ENCODE assay signal across 17 cellular contexts in the genomic region with DNA sequence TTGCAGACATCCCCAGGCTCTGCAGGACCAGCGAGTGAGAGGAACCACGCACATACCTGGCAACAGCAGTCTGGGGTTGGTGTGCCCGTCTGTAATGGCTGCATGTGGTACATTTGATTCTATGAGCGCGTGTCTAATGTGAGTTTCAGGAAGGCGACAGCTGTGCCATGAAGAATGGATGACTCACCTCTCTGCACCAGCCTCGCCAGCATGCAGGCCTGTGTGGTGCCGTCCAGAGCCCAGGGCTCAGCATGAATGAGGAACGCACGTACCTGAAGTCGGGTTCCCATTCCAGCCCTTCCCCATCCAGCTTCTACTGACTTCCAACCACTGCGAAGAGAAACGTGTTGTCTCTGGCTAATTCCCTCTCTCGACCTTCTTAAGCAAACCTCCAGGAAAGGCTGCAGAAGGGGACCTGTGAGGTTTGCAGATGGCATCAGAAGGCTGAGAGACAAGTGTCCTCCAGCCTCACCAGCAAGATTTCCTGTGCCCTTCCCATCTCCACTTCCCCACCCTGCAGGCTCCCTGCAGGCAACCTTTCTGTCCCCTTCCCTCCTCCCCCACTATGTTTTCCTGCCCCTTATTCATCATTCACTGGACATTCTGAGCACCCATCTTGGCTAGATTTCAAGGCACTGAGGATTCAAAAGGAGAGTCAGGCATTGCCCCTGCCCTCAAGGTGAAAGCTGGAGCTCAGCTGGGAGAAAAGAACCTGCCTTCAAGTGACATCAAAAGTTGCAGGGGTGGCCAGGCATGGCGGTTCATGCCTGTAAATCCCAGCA. TPM values are rescaled to one million over a fixed set of nuclear protein-coding genes. Genes with fewer than 3 reads are reported as not detected.
A peak's percentile ranks its signal among the peaks of the same experiment; 100 is the strongest.
DNase-seq lines count a peak whose midpoint lies in the region; ATAC-seq, FAIRE-seq and TF ChIP-seq lines count a peak whose summit lies in the region.
"Had no signal": no experiment of that assay in that cellular context is flagged by ENCODE, and none has a peak within 500 bp of the region (broad histone marks: within the 10 kb centered on the region; RNA-seq: fewer than 3 reads in every experiment).

No MANE protein-coding gene starts in this region.

- H3K9me3 Mint-ChIP-seq in HFFc6, result no peaks in the 10 kb centered on the region
- H3K9me3 Mint-ChIP-seq: activated naive CD4-positive, alpha-beta T cell treated with anti-CD3 and anti-CD28 coated beads, Interleukin-2, amount 10 ng/mL, durations not matched to agents 7 days and 5 days; T-helper 2 cell treated with Interferon-gamma antibody and Interleukin-4, amounts not matched to agents 5 μg/mL and 100 μg/mL, for 36 hours had no signal

- CTCF ChIA-PET in endothelial cell of umbilical vein (lab: Charles Lee), result interaction anchor here (1.1 to 1.7 kb wide), 2 partner anchors 11 to 170 kb away, joined by 4 to 9 read pairs; no protein-coding TSS in a partner anchor

- no peak for TF ChIP-seq POLR2A in endothelial cell of umbilical vein (IDR thresholded peaks at IDR 0.05; ENCODE audit: low read depth, low read length)

- intact Hi-C loops in endothelial cell of umbilical vein (cut with micrococcal nuclease), result no loop called here

- H3K27me3 ChIP-seq in endothelial cell of umbilical vein (ENCODE audit: control insufficient read depth in 2 of 2, insufficient read depth in 2 of 2, low read length in 2 of 2), result peaks cover 10 to 12% of the 10 kb centered on the region in 2 experiments
- no peaks in the 10 kb centered on the region for H3K27me3 ChIP-seq in osteoblast (ENCODE audit: insufficient read depth, low read length)
- H3K27me3 ChIP-seq: BLaER1, brain microvascular endothelial cell had no signal

- FAIRE-seq in endothelial cell of umbilical vein (lab: Jason Lieb, UNC), result peak; percentile 55
- FAIRE-seq: GM12878, K562 had no signal

- POLR2A ChIA-PET in endothelial cell of umbilical vein (lab: Charles Lee), result no interaction called here

- ATAC-seq in HG03135 (IDR thresholded peaks at IDR 0.05; ENCODE audit: unreplicated experiment) (no peak), GM19452 (IDR thresholded peaks at IDR 0.05; ENCODE audit: unreplicated experiment) (no peak)
- ATAC-seq: activated CD4-positive, alpha-beta T cell treated with anti-CD3 and anti-CD28 coated beads for 36 hours; GM12878; K562 had no signal

- no peaks in the 10 kb centered on the region for H3K36me3 Mint-ChIP-seq in HFFc6 (ENCODE audit: low read depth)
- H3K36me3 Mint-ChIP-seq: activated naive CD4-positive, alpha-beta T cell treated with anti-CD3 and anti-CD28 coated beads, Interleukin-2, amount 10 ng/mL, durations not matched to agents 7 days and 5 days had no signal

- no peak overlapping the region for H2AFZ ChIP-seq in endothelial cell of umbilical vein (ENCODE audit: low read depth, low read length)
- H2AFZ ChIP-seq in osteoblast (ENCODE audit: low read length), result no peak overlapping the region

- no peak overlapping the region for H3K4me3 Mint-ChIP-seq in HFFc6
- H3K4me3 Mint-ChIP-seq: activated CD4-positive, alpha-beta T cell treated with anti-CD3 and anti-CD28 coated beads for 36 hours; activated naive CD4-positive, alpha-beta T cell treated with anti-CD3 and anti-CD28 coated beads, Interleukin-2, amount 10 ng/mL, durations not matched to agents 7 days and 5 days; T-helper 2 cell treated with Interferon-gamma antibody and Interleukin-4, amounts not matched to agents 5 μg/mL and 100 μg/mL, for 36 hours had no signal

- no peak overlapping the region for H3K4me3 ChIP-seq in endothelial cell of umbilical vein (replicated peaks in 1 of 3; ENCODE audit: insufficient read depth in 1 of 3, low read depth in 1 of 3, low read length in 3 of 3)
- H3K4me3 ChIP-seq in osteoblast (ENCODE audit: insufficient read depth, low read length), result no peak overlapping the region
- H3K4me3 ChIP-seq: BLaER1, GM12878, K562 had no signal

- H3K79me2 ChIP-seq in endothelial cell of umbilical vein (ENCODE audit: control insufficient read depth, insufficient read depth, low read length) (no peaks in the 10 kb centered on the region), osteoblast (ENCODE audit: insufficient read depth, low read length) (no peaks in the 10 kb centered on the region)

- peaks cover 4% of the 10 kb centered on the region for H3K27me3 Mint-ChIP-seq in HFFc6 (ENCODE audit: insufficient read depth)

- H3K27ac Mint-ChIP-seq in HFFc6, result no peak overlapping the region
- H3K27ac Mint-ChIP-seq: activated CD4-positive, alpha-beta T cell treated with anti-CD3 and anti-CD28 coated beads for 36 hours; activated naive CD4-positive, alpha-beta T cell treated with anti-CD3 and anti-CD28 coated beads, Interleukin-2, amount 10 ng/mL, durations not matched to agents 7 days and 5 days; T-helper 2 cell treated with Interferon-gamma antibody and Interleukin-4, amounts not matched to agents 5 μg/mL and 100 μg/mL, for 36 hours had no signal

- H3K4me1 ChIP-seq in endothelial cell of umbilical vein (ENCODE audit: control insufficient read depth, extremely low read depth, insufficient read depth, low read length) (no peaks in the 10 kb centered on the region), osteoblast (ENCODE audit: insufficient read depth, low read length) (peaks cover 40% of the 10 kb centered on the region)
- H3K4me1 ChIP-seq: BLaER1 had no signal

- H3K27ac ChIP-seq in endothelial cell of umbilical vein (ENCODE audit: insufficient read depth, low read depth, low read length) (no peak overlapping the region), osteoblast (ENCODE audit: low read depth, low read length) (no peak overlapping the region)
- H3K27ac ChIP-seq: BLaER1, brain microvascular endothelial cell had no signal

- H3K9me1 ChIP-seq in endothelial cell of umbilical vein (replicated peaks; ENCODE audit: control insufficient read depth, extremely low read depth, insufficient read depth, low read length), result no peaks in the 10 kb centered on the region

- BruUV-seq in endothelial cell of umbilical vein (replicated peaks; lab: Mats Ljungman, UMichigan), result no TSS peak

- H4K20me1 ChIP-seq in endothelial cell of umbilical vein (replicated peaks; ENCODE audit: control insufficient read depth, extremely low read depth, insufficient read depth, low read length) (no peaks in the 10 kb centered on the region), osteoblast (ENCODE audit: insufficient read depth, low read length) (no peaks in the 10 kb centered on the region)
- H4K20me1 ChIP-seq: BLaER1 had no signal

- DNase-seq in Daoy (ENCODE audit: low read depth) (peak; percentile 51), NCI-H69 (lab: John Stamatoyannopoulos, UW) (peak; percentile 51), endothelial cell of umbilical vein (ENCODE audit: low read depth, low spot score) (no peak), occipital lobe (lab: John Stamatoyannopoulos, UW) (peak; percentile 11), osteoblast (ENCODE audit: insufficient read length, low spot score, missing footprints) (no peak), HFFc6 (no peak)
- DNase-seq: activated CD4-positive, alpha-beta T cell treated with anti-CD3 and anti-CD28 coated beads for 36 hours; activated naive CD4-positive, alpha-beta T cell treated with anti-CD3 and anti-CD28 coated beads, Interleukin-2, amount 10 ng/mL, durations not matched to agents 7 days and 5 days; activated T-cell treated with anti-CD3 and anti-CD28 coated beads for 4 hours; brain microvascular endothelial cell; NCI-H524 treated with DMSO at 0.1 percent for 48 hours had no signal

- TF ChIP-seq CTCF in endothelial cell of umbilical vein (IDR thresholded peaks at IDR 0.05; ENCODE audit: extremely low read depth in 1 of 2, insufficient read depth in 1 of 2, low read depth in 1 of 2, low read length in 2 of 2) (no peak), osteoblast (IDR thresholded peaks at IDR 0.05; ENCODE audit: extremely low read depth, low read depth, low read length) (no peak), HFFc6 (IDR thresholded peaks at IDR 0.05) (no peak)

- H3K4me1 Mint-ChIP-seq in HFFc6 (ENCODE audit: low read depth), result peaks cover 35% of the 10 kb centered on the region
- H3K4me1 Mint-ChIP-seq: activated CD4-positive, alpha-beta T cell treated with anti-CD3 and anti-CD28 coated beads for 36 hours; activated naive CD4-positive, alpha-beta T cell treated with anti-CD3 and anti-CD28 coated beads, Interleukin-2, amount 10 ng/mL, durations not matched to agents 7 days and 5 days had no signal

- dilution Hi-C loops in endothelial cell of umbilical vein (cut with MboI; ENCODE audit: extremely low pct_ligation_motif_present, low sequenced_read_pairs), result no loop called here

- H3K9ac ChIP-seq in endothelial cell of umbilical vein (replicated peaks; ENCODE audit: extremely low read depth, insufficient read depth, low read length), result no peak overlapping the region
- H3K9ac ChIP-seq: BLaER1 had no signal

- H3K4me2 ChIP-seq in endothelial cell of umbilical vein (ENCODE audit: insufficient read depth, low read length) (no peak overlapping the region), osteoblast (ENCODE audit: insufficient read depth, low read length) (no peak overlapping the region)
- H3K4me2 ChIP-seq: BLaER1 had no signal

- H3K36me3 ChIP-seq in endothelial cell of umbilical vein (ENCODE audit: control insufficient read depth in 2 of 2, extremely low read depth in 1 of 2, insufficient read depth in 2 of 2, low read length in 2 of 2) (no peaks in the 10 kb centered on the region), osteoblast (ENCODE audit: insufficient read depth, low read length) (no peaks in the 10 kb centered on the region)
- H3K36me3 ChIP-seq: BLaER1, brain microvascular endothelial cell had no signal

- no peaks in the 10 kb centered on the region for H3K9me3 ChIP-seq in endothelial cell of umbilical vein (replicated peaks; ENCODE audit: control insufficient read depth, insufficient read depth, low read length)
- H3K9me3 ChIP-seq in osteoblast (ENCODE audit: low read depth, low read length), result no peaks in the 10 kb centered on the region
- H3K9me3 ChIP-seq: BLaER1 had no signal

TF ChIP-seq in endothelial cell of umbilical vein, 7 proteins besides CTCF, POLR2A, EP300 and RAD21 (continues in another document):
- TF ChIP-seq GATA2 (IDR thresholded peaks at IDR 0.05; ENCODE audit: insufficient read depth, insufficient read length, low read depth, low read length) (no peak), JUN (IDR thresholded peaks at IDR 0.05; ENCODE audit: borderline replicate concordance, insufficient read depth, insufficient read length, low read depth) (peak; percentile 31)

RNA-seq across cellular contexts. Expression of gene ASB13, which starts 54.3 kb away (rescaled TPM):
- total RNA-seq in Daoy (2014; rRNA removed; shearing (Covaris generic)), result 11.2 and 13.3 TPM in 2 replicates
- 7.3 and 7.9 TPM in 2 replicates for total RNA-seq in endothelial cell of umbilical vein
- polyA plus RNA-seq in endothelial cell of umbilical vein, result 5.5 and 6.3 TPM in 2 replicates
- polyA plus RNA-seq in endothelial cell of umbilical vein (2011; cell fraction: cytosol; rRNA removed), result 4.0 and 4.2 TPM in 2 replicates
- polyA plus RNA-seq in endothelial cell of umbilical vein (2011; cell fraction: nucleus; rRNA removed), result 2.3 and 2.9 TPM in 2 replicates
- 6.2 and 6.3 TPM in 2 replicates for polyA plus RNA-seq in endothelial cell of umbilical vein (2012)
- polyA minus RNA-seq in endothelial cell of umbilical vein, result 5.9 and 7.4 TPM in 2 replicates
- 18.3 TPM for polyA minus RNA-seq in endothelial cell of umbilical vein (2011; cell fraction: cytosol; rRNA and poly(A)+ RNA removed)
- 1.9 and 2.2 TPM in 2 replicates for polyA minus RNA-seq in endothelial cell of umbilical vein (2011; cell fraction: nucleus; rRNA and poly(A)+ RNA removed)
- 14.2 TPM for total RNA-seq in occipital lobe
- 14.8 and 16.2 TPM in 2 replicates for total RNA-seq in osteoblast
- total RNA-seq in HFFc6 (2021; fragmentation: NEBNext Ultra II Directional; extraction: Animal tissue kit (Norgen Biotek cat#: 25700)), result 10 to 100 TPM in 1 of 6 experiments, 1 to 10 TPM in 5; 7.8 to 10.1 (median 9.1) TPM

Comparison
In these comparisons a context has a peak if more than half of its experiments do, and no peak if none do; other contexts are left out.
1. DNase-seq: peak in Daoy (single experiment), NCI-H69 (single experiment) and occipital lobe (single experiment); none in endothelial cell of umbilical vein (single experiment), osteoblast (single experiment) and HFFc6 (single experiment).